1 cellular context compared by ENCODE assay signal in genomic region chr2:216216951-216217903, GRCh38.
TF ChIP-seq lines count a peak whose summit lies in the region.

No MANE protein-coding gene starts in this region.

TF ChIP-seq in K562, 482 proteins besides CTCF, POLR2A, EP300 and RAD21 (continued from another document and continues in another):
- TF ChIP-seq JUND (IDR thresholded peaks at IDR 0.05; ENCODE audit: borderline replicate concordance, low read depth, low read length) (peak; percentile 89; the same call in 1 of the 2 replicates), JUND (tag; IDR thresholded peaks at IDR 0.05; ENCODE audit: borderline replicate concordance, low read depth, low read length) (peak; percentile 81; the same call in 2 of the 3 replicates), SMAD4 (CRISPR knock-in tag; conservative IDR thresholded peaks at IDR 0.05) (peak; percentile 21; the same call in 1 of the 2 replicates), PRPF4 (IDR thresholded peaks at IDR 0.05; ENCODE audit: insufficient read depth, low read depth, low read length, poor library complexity, severe bottlenecking) (no peak), MLX (CRISPR knock-in tag; conservative IDR thresholded peaks at IDR 0.05) (no peak), MBD2 (IDR thresholded peaks at IDR 0.05; ENCODE audit: borderline replicate concordance, low read depth) (peak; percentile 27; the same call in 1 of the 2 replicates), ATF3 (IDR thresholded peaks at IDR 0.05) (peak; percentile 70), ATF3 (CRISPR knock-in tag; conservative IDR thresholded peaks at IDR 0.05) (no peak), PML (IDR thresholded peaks at IDR 0.05; ENCODE audit: low read length) (no peak; the same call in 1 of the 2 replicates), HMGN3 (IDR thresholded peaks at IDR 0.05; ENCODE audit: borderline replicate concordance, extremely low read depth, insufficient read length, low read depth, low read length) (no peak), PBX2 (CRISPR knock-in tag; IDR thresholded peaks at IDR 0.05; ENCODE audit: low read depth) (no peak), PBX2 (tag; conservative IDR thresholded peaks at IDR 0.05; ENCODE audit: low read depth) (peak; percentile 78), ATF1 (CRISPR knock-in tag; IDR thresholded peaks at IDR 0.05) (no peak), ATF1 (tag; IDR thresholded peaks at IDR 0.05) (peak; percentile 51), ZNF354B (CRISPR knock-in tag; IDR thresholded peaks at IDR 0.05) (no peak), HDAC2 (IDR thresholded peaks at IDR 0.05) (no peak), ZNF175 (CRISPR knock-in tag; IDR thresholded peaks at IDR 0.05; ENCODE audit: low read depth) (peak; percentile 60; the same call in 1 of the 2 replicates), TCF7L2 (IDR thresholded peaks at IDR 0.05; ENCODE audit: low read depth, low read length) (peak; percentile 71; the same call in 1 of the 2 replicates), ZNF239 (CRISPR knock-in tag; IDR thresholded peaks at IDR 0.05) (peak; percentile 72), U2AF2 (optimal IDR thresholded peaks at IDR 0.05; ENCODE audit: low read depth, low read length) (no peak), FOXK2 (conservative IDR thresholded peaks at IDR 0.05 in 1 of 2, IDR thresholded peaks at IDR 0.05 in 1 of 2; ENCODE audit: low read depth in 2 of 2) (peak in 1 of 2 experiments; percentile 92; a peak in 2 of 4 replicates), ZNF436 (CRISPR knock-in tag; IDR thresholded peaks at IDR 0.05) (no peak), CBFA2T3 (IDR thresholded peaks at IDR 0.05) (peak; percentile 43; the same call in 1 of the 2 replicates), GABPA (tag; conservative IDR thresholded peaks at IDR 0.05; ENCODE audit: low read depth) (peak; percentile 72), MAFG (tag; conservative IDR thresholded peaks at IDR 0.05) (no peak), ZBTB1 (CRISPR knock-in tag; IDR thresholded peaks at IDR 0.05; ENCODE audit: borderline replicate concordance, low read depth) (no peak), POLR2H (tag; IDR thresholded peaks at IDR 0.05; ENCODE audit: low read depth) (peak; percentile 78), C11orf30 (IDR thresholded peaks at IDR 0.05; ENCODE audit: low read depth) (peak; percentile 28; the same call in 1 of the 2 replicates), YY1 (IDR thresholded peaks at IDR 0.05; ENCODE audit: borderline replicate concordance in 1 of 3, control insufficient read depth in 1 of 3, extremely low read depth in 1 of 3, insufficient read depth in 3 of 3, insufficient read length in 1 of 3, insufficient replicate concordance in 2 of 3, low read depth in 1 of 3, low read length in 2 of 3) (no peak), GTF2E2 (tag; IDR thresholded peaks at IDR 0.05) (no peak), JUN (IDR thresholded peaks at IDR 0.05; ENCODE audit: borderline replicate concordance, low read depth, low read length) (peak; percentile 67; the same call in 1 of the 2 replicates), JUN (CRISPR knock-in tag; IDR thresholded peaks at IDR 0.05; ENCODE audit: borderline replicate concordance) (no peak), CREBBP (IDR thresholded peaks at IDR 0.05; ENCODE audit: low read depth, low read length) (no peak), ZNF644 (tag; IDR thresholded peaks at IDR 0.05; ENCODE audit: low read depth) (no peak), EP400 (IDR thresholded peaks at IDR 0.05) (0 out of 2 replicates have a peak, but pooled peaks have one; percentile 16), ETV5 (CRISPR knock-in tag; IDR thresholded peaks at IDR 0.05; ENCODE audit: low read depth) (peak; percentile 39; the same call in 1 of the 2 replicates), CSDE1 (IDR thresholded peaks at IDR 0.05) (no peak), NONO (IDR thresholded peaks at IDR 0.05; ENCODE audit: low read depth in 2 of 2, low read length in 1 of 2) (peak in 1 of 2 experiments; percentile 69; a peak in 1 of 4 replicates), THRAP3 (IDR thresholded peaks at IDR 0.05; ENCODE audit: borderline replicate concordance) (no peak), ESRRA (IDR thresholded peaks at IDR 0.05; ENCODE audit: borderline replicate concordance, low read depth) (peak; percentile 93), LEF1 (IDR thresholded peaks at IDR 0.05) (peak; percentile 51; the same call in 1 of the 2 replicates), SIN3B (IDR thresholded peaks at IDR 0.05; ENCODE audit: low read depth) (no peak), TBL1XR1 (IDR thresholded peaks at IDR 0.05; ENCODE audit: low read length in 2 of 2) (0 out of 4 replicates have a peak, but pooled peaks of 1 of the 2 experiments have one; percentile 25), NRF1 (conservative IDR thresholded peaks at IDR 0.05 in 1 of 2, IDR thresholded peaks at IDR 0.05 in 1 of 2) (no peak; a peak in 1 of 4 replicates), ZEB2 (IDR thresholded peaks at IDR 0.05) (no peak), RBM17 (IDR thresholded peaks at IDR 0.05; ENCODE audit: borderline replicate concordance, low read depth, low read length) (no peak), MAZ (CRISPR knock-in tag; conservative IDR thresholded peaks at IDR 0.05 in 1 of 2, IDR thresholded peaks at IDR 0.05 in 1 of 2) (peak in 1 of 2 experiments; percentile 35; a peak in 1 of 4 replicates), ZNF584 (CRISPR knock-in tag; IDR thresholded peaks at IDR 0.05; ENCODE audit: low read depth) (peak; percentile 46; the same call in 1 of the 2 replicates), MEIS2 (IDR thresholded peaks at IDR 0.05; ENCODE audit: partially characterized antibody) (peak; percentile 90), SUPT5H (IDR thresholded peaks at IDR 0.05) (no peak), TAF7 (tag; IDR thresholded peaks at IDR 0.05) (0 out of 2 replicates have a peak, but pooled peaks have one; percentile 23), HOMEZ (CRISPR knock-in tag; IDR thresholded peaks at IDR 0.05) (no peak), TOE1 (IDR thresholded peaks at IDR 0.05; ENCODE audit: borderline replicate concordance) (peak; percentile 76; the same call in 1 of the 2 replicates), TOE1 (CRISPR knock-in tag; IDR thresholded peaks at IDR 0.05; ENCODE audit: borderline replicate concordance, low read depth) (no peak), ETS2 (tag; IDR thresholded peaks at IDR 0.05; ENCODE audit: borderline replicate concordance, poor library complexity, severe bottlenecking) (no peak), TEAD4 (IDR thresholded peaks at IDR 0.05; ENCODE audit: low read length) (peak; percentile 34; the same call in 1 of the 2 replicates), TEAD4 (CRISPR knock-in tag; IDR thresholded peaks at IDR 0.05; ENCODE audit: borderline replicate concordance) (no peak), ZNF217 (CRISPR knock-in tag; IDR thresholded peaks at IDR 0.05) (no peak), ARID1B (IDR thresholded peaks at IDR 0.05) (peak; percentile 79), SOX6 (IDR thresholded peaks at IDR 0.05) (peak; percentile 50; the same call in 1 of the 2 replicates), PHTF2 (CRISPR knock-in tag; IDR thresholded peaks at IDR 0.05) (no peak), DPF2 (IDR thresholded peaks at IDR 0.05) (peak; percentile 82)
- TF ChIP-seq, protein P1, sequence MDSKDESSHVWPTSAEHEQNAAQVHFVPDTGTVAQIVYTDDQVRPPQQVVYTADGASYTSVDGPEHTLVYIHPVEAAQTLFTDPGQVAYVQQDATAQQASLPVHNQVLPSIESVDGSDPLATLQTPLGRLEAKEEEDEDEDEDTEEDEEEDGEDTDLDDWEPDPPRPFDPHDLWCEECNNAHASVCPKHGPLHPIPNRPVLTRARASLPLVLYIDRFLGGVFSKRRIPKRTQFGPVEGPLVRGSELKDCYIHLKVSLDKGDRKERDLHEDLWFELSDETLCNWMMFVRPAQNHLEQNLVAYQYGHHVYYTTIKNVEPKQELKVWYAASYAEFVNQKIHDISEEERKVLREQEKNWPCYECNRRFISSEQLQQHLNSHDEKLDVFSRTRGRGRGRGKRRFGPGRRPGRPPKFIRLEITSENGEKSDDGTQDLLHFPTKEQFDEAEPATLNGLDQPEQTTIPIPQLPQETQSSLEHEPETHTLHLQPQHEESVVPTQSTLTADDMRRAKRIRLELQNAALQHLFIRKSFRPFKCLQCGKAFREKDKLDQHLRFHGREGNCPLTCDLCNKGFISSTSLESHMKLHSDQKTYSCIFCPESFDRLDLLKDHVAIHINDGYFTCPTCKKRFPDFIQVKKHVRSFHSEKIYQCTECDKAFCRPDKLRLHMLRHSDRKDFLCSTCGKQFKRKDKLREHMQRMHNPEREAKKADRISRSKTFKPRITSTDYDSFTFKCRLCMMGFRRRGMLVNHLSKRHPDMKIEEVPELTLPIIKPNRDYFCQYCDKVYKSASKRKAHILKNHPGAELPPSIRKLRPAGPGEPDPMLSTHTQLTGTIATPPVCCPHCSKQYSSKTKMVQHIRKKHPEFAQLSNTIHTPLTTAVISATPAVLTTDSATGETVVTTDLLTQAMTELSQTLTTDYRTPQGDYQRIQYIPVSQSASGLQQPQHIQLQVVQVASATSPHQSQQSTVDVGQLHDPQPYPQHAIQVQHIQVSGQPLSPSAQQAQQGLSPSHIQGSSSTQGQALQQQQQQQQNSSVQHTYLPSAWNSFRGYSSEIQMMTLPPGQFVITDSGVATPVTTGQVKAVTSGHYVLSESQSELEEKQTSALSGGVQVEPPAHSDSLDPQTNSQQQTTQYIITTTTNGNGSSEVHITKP (IDR thresholded peaks at IDR 0.05; ENCODE audit: partially characterized antibody) = peak; percentile 98
- TF ChIP-seq, protein P2, sequence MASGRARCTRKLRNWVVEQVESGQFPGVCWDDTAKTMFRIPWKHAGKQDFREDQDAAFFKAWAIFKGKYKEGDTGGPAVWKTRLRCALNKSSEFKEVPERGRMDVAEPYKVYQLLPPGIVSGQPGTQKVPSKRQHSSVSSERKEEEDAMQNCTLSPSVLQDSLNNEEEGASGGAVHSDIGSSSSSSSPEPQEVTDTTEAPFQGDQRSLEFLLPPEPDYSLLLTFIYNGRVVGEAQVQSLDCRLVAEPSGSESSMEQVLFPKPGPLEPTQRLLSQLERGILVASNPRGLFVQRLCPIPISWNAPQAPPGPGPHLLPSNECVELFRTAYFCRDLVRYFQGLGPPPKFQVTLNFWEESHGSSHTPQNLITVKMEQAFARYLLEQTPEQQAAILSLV (tag; IDR thresholded peaks at IDR 0.05) = no peak
- TF ChIP-seq, protein P3, sequence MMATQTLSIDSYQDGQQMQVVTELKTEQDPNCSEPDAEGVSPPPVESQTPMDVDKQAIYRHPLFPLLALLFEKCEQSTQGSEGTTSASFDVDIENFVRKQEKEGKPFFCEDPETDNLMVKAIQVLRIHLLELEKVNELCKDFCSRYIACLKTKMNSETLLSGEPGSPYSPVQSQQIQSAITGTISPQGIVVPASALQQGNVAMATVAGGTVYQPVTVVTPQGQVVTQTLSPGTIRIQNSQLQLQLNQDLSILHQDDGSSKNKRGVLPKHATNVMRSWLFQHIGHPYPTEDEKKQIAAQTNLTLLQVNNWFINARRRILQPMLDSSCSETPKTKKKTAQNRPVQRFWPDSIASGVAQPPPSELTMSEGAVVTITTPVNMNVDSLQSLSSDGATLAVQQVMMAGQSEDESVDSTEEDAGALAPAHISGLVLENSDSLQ (IDR thresholded peaks at IDR 0.05) = peak; percentile 85
- TF ChIP-seq, protein P4, sequence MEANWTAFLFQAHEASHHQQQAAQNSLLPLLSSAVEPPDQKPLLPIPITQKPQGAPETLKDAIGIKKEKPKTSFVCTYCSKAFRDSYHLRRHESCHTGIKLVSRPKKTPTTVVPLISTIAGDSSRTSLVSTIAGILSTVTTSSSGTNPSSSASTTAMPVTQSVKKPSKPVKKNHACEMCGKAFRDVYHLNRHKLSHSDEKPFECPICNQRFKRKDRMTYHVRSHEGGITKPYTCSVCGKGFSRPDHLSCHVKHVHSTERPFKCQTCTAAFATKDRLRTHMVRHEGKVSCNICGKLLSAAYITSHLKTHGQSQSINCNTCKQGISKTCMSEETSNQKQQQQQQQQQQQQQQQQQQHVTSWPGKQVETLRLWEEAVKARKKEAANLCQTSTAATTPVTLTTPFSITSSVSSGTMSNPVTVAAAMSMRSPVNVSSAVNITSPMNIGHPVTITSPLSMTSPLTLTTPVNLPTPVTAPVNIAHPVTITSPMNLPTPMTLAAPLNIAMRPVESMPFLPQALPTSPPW (CRISPR knock-in tag; IDR thresholded peaks at IDR 0.05) = peak; percentile 41
